ENCODE assay signal across 18 cellular contexts in the genomic region with DNA sequence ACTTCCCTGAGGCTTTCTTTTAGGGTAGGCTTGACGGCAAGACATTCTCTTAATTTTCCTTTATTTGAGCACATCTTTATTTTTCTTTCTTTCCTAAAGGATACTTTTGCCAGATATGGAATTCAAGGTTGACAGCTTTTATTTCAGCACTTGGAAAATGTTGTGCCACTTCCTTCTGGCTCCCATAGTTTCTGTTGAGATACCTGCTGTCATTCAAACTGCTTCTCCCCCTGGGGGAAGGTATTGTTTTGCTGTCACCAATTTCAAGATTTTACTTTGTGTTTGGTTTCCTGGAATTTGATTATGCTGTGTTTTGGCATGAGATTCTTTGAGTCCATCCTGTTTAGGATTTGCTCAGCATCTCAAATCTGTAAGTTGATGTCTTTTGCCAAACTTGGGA. TPM values are rescaled to one million over a fixed set of nuclear protein-coding genes. Genes with fewer than 3 reads are reported as not detected.
DNase-seq lines count a peak whose midpoint lies in the region; ATAC-seq, FAIRE-seq and TF ChIP-seq lines count a peak whose summit lies in the region.
"Had no signal": no experiment of that assay in that cellular context is flagged by ENCODE, and none has a peak within 500 bp of the region (broad histone marks: within the 10 kb centered on the region; RNA-seq: fewer than 3 reads in every experiment).

No MANE protein-coding gene starts in this region.

- ATAC-seq in HepG2 (no peak), right lobe of liver (no peak), K562 (no peak), HG02884 (IDR thresholded peaks at IDR 0.05; ENCODE audit: unreplicated experiment) (no peak)

- 0% methylated on average over 1 of the region's 1 CpG for WGBS in HepG2 (ENCODE audit: low lambda C conversion rate)
- 78% methylated on average over 1 of the region's 1 CpG for WGBS in right lobe of liver (ENCODE audit: insufficient coverage, low coverage, low lambda C conversion rate, missing lambda C conversion rate)
- WGBS in K562 (ENCODE audit: insufficient coverage, low coverage, missing lambda C conversion rate) = 0% methylated on average over 1 of the region's 1 CpG

- H3K9me3 ChIP-seq in HepG2 (ENCODE audit: low read length) (peaks cover 17% of the 10 kb centered on the region), right lobe of liver (no peaks in the 10 kb centered on the region), Karpas-422 (ENCODE audit: low read length) (no peaks in the 10 kb centered on the region), K562 (replicated peaks; ENCODE audit: control insufficient read depth, insufficient read depth, low read depth, low read length) (no peaks in the 10 kb centered on the region)

- H3K27me3 ChIP-seq in HepG2 (ENCODE audit: control insufficient read depth in 1 of 2, insufficient read depth in 2 of 2, low read length in 2 of 2) = peaks cover 11 to 57% of the 10 kb centered on the region in 2 experiments
- no peaks in the 10 kb centered on the region for H3K27me3 ChIP-seq in right lobe of liver
- no peaks in the 10 kb centered on the region for H3K27me3 ChIP-seq in Karpas-422 (ENCODE audit: low read length)
- H3K27me3 ChIP-seq in K562 (ENCODE audit: control insufficient read depth in 2 of 2, insufficient read depth in 2 of 2, low read length in 2 of 2) = peaks cover 0 to 8% of the 10 kb centered on the region in 2 experiments; a peak in 2 of 5 replicates

- no peaks in the 10 kb centered on the region for H4K20me1 ChIP-seq in HepG2 (ENCODE audit: insufficient read depth, low read length)
- H4K20me1 ChIP-seq in Karpas-422 (ENCODE audit: insufficient read depth, low read depth, low read length) = no peaks in the 10 kb centered on the region
- H4K20me1 ChIP-seq in K562 (replicated peaks; ENCODE audit: control insufficient read depth, insufficient read depth, low read length) = no peaks in the 10 kb centered on the region

- H3K9ac ChIP-seq in HepG2 (ENCODE audit: insufficient read depth, low read depth, low read length) (no peak overlapping the region), Karpas-422 (ENCODE audit: low read length) (no peak overlapping the region), K562 (ENCODE audit: insufficient read depth in 1 of 2, low read depth in 2 of 2, low read length in 2 of 2) (no peak overlapping the region)

- no peaks in the 10 kb centered on the region for H3K9me1 ChIP-seq in K562 (ENCODE audit: control insufficient read depth, insufficient read depth, low read length)

- H3K9me2 ChIP-seq in Karpas-422 (replicated peaks; ENCODE audit: insufficient read depth, low read length) = no peaks in the 10 kb centered on the region

- in situ Hi-C loops in HepG2 (cut with HindIII; ENCODE audit: extremely low pct_ligation_motif_present, low pct_unique_long_range_greater_than_20kb) = no loop called here
- in situ Hi-C loops in K562 (cut with MboI) = no loop called here

- TF ChIP-seq CTCF in HepG2 (CRISPR knock-in tag; IDR thresholded peaks at IDR 0.05) (no peak), right lobe of liver (IDR thresholded peaks at IDR 0.05) (no peak), K562 (IDR thresholded peaks at IDR 0.05 in 2 of 3, conservative IDR thresholded peaks at IDR 0.05 in 1 of 3; ENCODE audit: insufficient read depth in 2 of 3, low read depth in 1 of 3, low read length in 3 of 3) (no peak)

- H3K27ac ChIP-seq in HepG2 (ENCODE audit: extremely low read length, insufficient read depth, low read length) = no peak overlapping the region
- no peak overlapping the region for H3K27ac ChIP-seq in right lobe of liver
- no peak overlapping the region for H3K27ac ChIP-seq in Karpas-422 (ENCODE audit: low read length)
- H3K27ac ChIP-seq in K562 (ENCODE audit: extremely low read depth, low read depth, low read length) = no peak overlapping the region
- H3K27ac ChIP-seq: 22Rv1, C4-2B had no signal

- no peaks in the 10 kb centered on the region for H3K36me3 ChIP-seq in HepG2 (replicated peaks in 1 of 2; ENCODE audit: control insufficient read depth in 1 of 2, insufficient read depth in 2 of 2, low read length in 2 of 2)
- no peaks in the 10 kb centered on the region for H3K36me3 ChIP-seq in right lobe of liver
- no peaks in the 10 kb centered on the region for H3K36me3 ChIP-seq in Karpas-422 (ENCODE audit: insufficient read depth, low read length)
- H3K36me3 ChIP-seq in K562 (ENCODE audit: control insufficient read depth, insufficient read depth, low read length) = no peaks in the 10 kb centered on the region

- H3K79me2 ChIP-seq in HepG2 (ENCODE audit: insufficient read depth, low read length) (no peaks in the 10 kb centered on the region), Karpas-422 (ENCODE audit: low read length) (no peaks in the 10 kb centered on the region), K562 (ENCODE audit: control insufficient read depth, insufficient read depth, low read length) (no peaks in the 10 kb centered on the region)

- DNase-seq in HepG2 (ENCODE audit: low spot score) = no peak
- DNase-seq in right lobe of liver = no peak
- DNase-seq in Karpas-422 = peak; percentile 24
- peak in 1 of 4 experiments; percentile 7 for DNase-seq in K562 (ENCODE audit: extremely low read depth in 1 of 4, low spot score in 3 of 4)
- DNase-seq in activated CD4-positive, alpha-beta T cell treated with anti-CD3 and anti-CD28 coated beads, Interleukin-2, amount 50 U/mL, for 48 hours = no peak
- no peak for DNase-seq in posterior vena cava (ENCODE audit: low spot score)
- DNase-seq: CD4-positive, alpha-beta memory T cell; DMS153; DMS79 treated with DMSO at 0.1 percent for 48 hours; GDM1; HCEC 1CT; Kasumi-1 had no signal

- TF ChIP-seq POLR2A in HepG2 (IDR thresholded peaks at IDR 0.05; ENCODE audit: insufficient read depth in 1 of 2, low read depth in 2 of 2, low read length in 2 of 2) (no peak), right lobe of liver (IDR thresholded peaks at IDR 0.05) (no peak), K562 (conservative IDR thresholded peaks at IDR 0.05) (no peak)

- POLR2A ChIA-PET in HepG2 (lab: Yijun Ruan, JAX) = no interaction called here
- POLR2A ChIA-PET in K562 (lab: Yijun Ruan, JAX) = no interaction called here

- CTCF ChIA-PET in HepG2 (lab: Yijun Ruan, JAX; ENCODE audit: low intra/inter-chr PET ratio, low total read pairs) (no interaction called here), K562 (lab: Yijun Ruan, JAX; ENCODE audit: low intra/inter-chr PET ratio) (no interaction called here)

- intact Hi-C loops in HepG2 (cut with micrococcal nuclease; ENCODE audit: unreplicated experiment) (no loop called here), right lobe of liver (cut with DNase I) (no loop called here), K562 (cut with micrococcal nuclease) (no loop called here), posterior vena cava (cut with DNase I) (no loop called here)

- no peaks in the 10 kb centered on the region for H3K4me1 ChIP-seq in HepG2 (ENCODE audit: insufficient read depth, low read length)
- H3K4me1 ChIP-seq in right lobe of liver = no peaks in the 10 kb centered on the region
- no peaks in the 10 kb centered on the region for H3K4me1 ChIP-seq in Karpas-422 (ENCODE audit: low read length)
- H3K4me1 ChIP-seq in K562 (replicated peaks in 1 of 2; ENCODE audit: control insufficient read depth in 2 of 2, insufficient read depth in 2 of 2, low read length in 2 of 2) = no peaks in the 10 kb centered on the region

- FAIRE-seq in HepG2 (lab: Jason Lieb, UNC) = no peak
- no peak for FAIRE-seq in K562 (lab: Jason Lieb, UNC)
- FAIRE-seq: D721Med had no signal

- H3K4me2 ChIP-seq in HepG2 (ENCODE audit: low read depth, low read length) (no peak overlapping the region), Karpas-422 (ENCODE audit: low read depth, low read length, poor library complexity, severe bottlenecking) (no peak overlapping the region), K562 (ENCODE audit: insufficient read depth, low read length) (no peak overlapping the region)

- TF ChIP-seq RAD21 in HepG2 (CRISPR knock-in tag; IDR thresholded peaks at IDR 0.05) = no peak
- no peak for TF ChIP-seq RAD21 in K562 (CRISPR knock-in tag; conservative IDR thresholded peaks at IDR 0.05 in 1 of 2, IDR thresholded peaks at IDR 0.05 in 1 of 2)

- TF ChIP-seq EP300 in HepG2 (IDR thresholded peaks at IDR 0.05; ENCODE audit: low read depth in 2 of 2, low read length in 2 of 2) (no peak), HepG2 (CRISPR knock-in tag; IDR thresholded peaks at IDR 0.05; ENCODE audit: borderline replicate concordance) (no peak), K562 (IDR thresholded peaks at IDR 0.05; ENCODE audit: low read length) (no peak)

- no peak overlapping the region for H2AFZ ChIP-seq in HepG2 (ENCODE audit: low read length)
- no peak overlapping the region for H2AFZ ChIP-seq in Karpas-422 (ENCODE audit: low read length)
- no peak overlapping the region for H2AFZ ChIP-seq in K562 (ENCODE audit: low read depth, low read length)

- no TSS peak for BruUV-seq in HepG2 (replicated peaks; lab: Mats Ljungman, UMichigan)
- no TSS peak for BruUV-seq in K562 (replicated peaks; lab: Mats Ljungman, UMichigan)

- no peak overlapping the region for H3K4me3 ChIP-seq in HepG2 (replicated peaks in 1 of 3; ENCODE audit: insufficient read depth in 1 of 3, low read depth in 2 of 3, low read length in 3 of 3)
- no peak overlapping the region for H3K4me3 ChIP-seq in right lobe of liver
- H3K4me3 ChIP-seq in Karpas-422 (ENCODE audit: low read length) = no peak overlapping the region
- H3K4me3 ChIP-seq in K562 = no peak overlapping the region

RNA-seq across cellular contexts. Expression of gene TWIST2, which starts 39.1 kb away (rescaled TPM):
- total RNA-seq in HepG2 (2016; rRNA removed; fragmentation: Illumina TruSeq; extraction: Trizol) (0.11 TPM in 1 of 2 replicates, not detected in the other), right lobe of liver (under 1 TPM in 3 of 6 experiments, not detected in 3; 0.15 to 0.56 (median 0.18) TPM), K562 (2014; rRNA removed) (not detected in 2 replicates), K562 (2014; rRNA removed; fragmentation: Illumina TruSeq; extraction: Trizol) (not detected in 2 replicates), K562 (2015; rRNA removed; fragmentation: Illumina TruSeq; extraction: Trizol) (not detected in 2 replicates), K562 (2021) (not detected in 2 replicates), posterior vena cava (10 to 100 TPM; 18.6 to 23.0 TPM)
- 0.18 and 0.20 TPM in 2 replicates for total RNA-seq in HepG2 (2016; cell fraction: cytosol; rRNA removed; fragmentation: Illumina TruSeq; extraction: Trizol; ENCODE audit: low read depth)
- total RNA-seq in HepG2 (2016; cell fraction: insoluble cytoplasmic fraction; rRNA removed; fragmentation: Illumina TruSeq; extraction: Trizol) = not detected in 2 replicates
- total RNA-seq in HepG2 (2016; cell fraction: membrane; rRNA removed; fragmentation: Illumina TruSeq; extraction: Trizol) = 0.21 and 0.25 TPM in 2 replicates
- not detected in 2 replicates for total RNA-seq in HepG2 (2016; cell fraction: nucleus; rRNA removed; fragmentation: Illumina TruSeq; extraction: Trizol)
- polyA plus RNA-seq in HepG2 (2011; rRNA removed) (0.08 and 0.09 TPM in 2 replicates), K562 (2011; rRNA removed) (not detected in 2 replicates), K562 (2014; fragmentation: Illumina TruSeq; extraction: Trizol) (not detected in 2 replicates), K562 (2014; fragmentation: Nextera tagmentation; extraction: Ambion mirVana) (not detected), K562 (2014; rRNA removed) (not detected in 2 replicates)
- polyA plus RNA-seq in HepG2 (2011; cell fraction: cytosol; rRNA removed) = 0.10 and 0.34 TPM in 2 replicates
- 0.21 TPM in 1 of 2 replicates, not detected in the other for polyA plus RNA-seq in HepG2 (2011; cell fraction: nucleus; rRNA removed)
- 0.09 TPM in 1 of 2 replicates, not detected in the other for polyA plus RNA-seq in HepG2 (2012)
- 0.21 and 0.36 TPM in 2 replicates for polyA plus RNA-seq in HepG2 (2016; cell fraction: cytosol; fragmentation: Illumina TruSeq; extraction: Trizol; ENCODE audit: low read depth)
- not detected in 2 replicates for polyA plus RNA-seq in HepG2 (2016; cell fraction: insoluble cytoplasmic fraction; fragmentation: Illumina TruSeq; extraction: Trizol; ENCODE audit: low read depth)
- 0.12 TPM in 1 of 2 replicates, not detected in the other for polyA plus RNA-seq in HepG2 (2016; cell fraction: membrane; fragmentation: Illumina TruSeq; extraction: Trizol; ENCODE audit: low read depth)
- not detected in 2 replicates for polyA plus RNA-seq in HepG2 (2016; cell fraction: nucleus; fragmentation: Illumina TruSeq; extraction: Trizol; ENCODE audit: insufficient read depth, low read depth)
- polyA minus RNA-seq in HepG2 (2011; rRNA and poly(A)+ RNA removed; ENCODE audit: low replicate concordance) = 0.32 and 4.4 TPM in 2 replicates
- not detected in 2 replicates for polyA minus RNA-seq in HepG2 (2011; cell fraction: cytosol; rRNA and poly(A)+ RNA removed)
- 0.37 and 0.39 TPM in 2 replicates for polyA minus RNA-seq in HepG2 (2011; cell fraction: nucleus; rRNA and poly(A)+ RNA removed)
- 0.67 TPM in 1 of 2 replicates, not detected in the other for total RNA-seq in Karpas-422 (2014; rRNA removed; shearing (Covaris generic); ENCODE audit: low replicate concordance)
- total RNA-seq in K562 (2011; cell fraction: chromatin; rRNA removed; ENCODE audit: low replicate concordance) = not detected in 2 replicates
- total RNA-seq in K562 (2011; cell fraction: nucleolus; rRNA removed) = not detected in 2 replicates
- not detected in 2 replicates for total RNA-seq in K562 (2011; cell fraction: nucleoplasm; rRNA removed)
- polyA plus RNA-seq in K562 (2011; cell fraction: cytosol; rRNA removed) = not detected in 2 replicates
- not detected in 2 replicates for polyA plus RNA-seq in K562 (2011; cell fraction: nucleus; rRNA removed)
- polyA plus RNA-seq in K562 (2012) = not detected in 2 replicates
- not detected in 2 replicates for polyA minus RNA-seq in K562 (2011; rRNA and poly(A)+ RNA removed)
- polyA minus RNA-seq in K562 (2011; cell fraction: cytosol; rRNA and poly(A)+ RNA removed) = not detected in 2 replicates
- not detected in 2 replicates for polyA minus RNA-seq in K562 (2011; cell fraction: nucleus; rRNA and poly(A)+ RNA removed)
- total RNA-seq: B cell; CD4-positive, alpha-beta memory T cell; HT-29 had no signal
- polyA plus RNA-seq: CD4-positive, alpha-beta memory T cell had no signal

Comparison
In these comparisons a context has a peak if more than half of its experiments do, and no peak if none do; other contexts are left out.
1. RNA of gene TWIST2, which starts 39.1 kb away (total RNA-seq): 18.6 to 23.0 TPM in posterior vena cava; 0.67 TPM in Karpas-422, 0.15 to 0.56 TPM in right lobe of liver, 0.11 to 0.25 TPM in HepG2 and not detected in K562; every median in the first group is over 10 times any median in the second.
2. Of the 241 proteins assayed by ChIP-seq in both HepG2 and K562: peak only in HepG2: none; only in K562: CBX5; in both: none; in neither: 240.